Comparison of ENCODE assay signal across 13 cellular contexts in genomic region chr13:47216176-47216822, GRCh38.
A peak's percentile ranks its signal among the peaks of the same experiment; 100 is the strongest.
DNase-seq lines count a peak whose midpoint lies in the region; ATAC-seq and TF ChIP-seq lines count a peak whose summit lies in the region.
"Had no signal": no experiment of that assay in that cellular context is flagged by ENCODE, and none has a peak within 500 bp of the region (broad histone marks: within the 10 kb centered on the region; RNA-seq: fewer than 3 reads in every experiment).

No MANE protein-coding gene starts in this region.

- CTCF ChIA-PET in CD8-positive, alpha-beta memory T cell (lab: Charles Lee): no interaction called here

- no peaks in the 10 kb centered on the region for H3K27me3 ChIP-seq in CD8-positive, alpha-beta memory T cell (ENCODE audit: insufficient read depth, low read length, poor library complexity, severe bottlenecking)
- H3K27me3 ChIP-seq: tibial artery had no signal

- no peak overlapping the region for H3K27ac ChIP-seq in CD8-positive, alpha-beta memory T cell (ENCODE audit: low read depth, low read length)
- H3K27ac ChIP-seq: left ventricle myocardium inferior, psoas muscle, tibial artery had no signal

- H3K4me1 Mint-ChIP-seq in chondrocyte (ENCODE audit: low read depth) (peaks cover 15% of the 10 kb centered on the region), osteocyte (ENCODE audit: unreplicated experiment) (peaks cover 16% of the 10 kb centered on the region)
- no peaks in the 10 kb centered on the region for H3K4me1 Mint-ChIP-seq in CD8-positive, alpha-beta memory T cell

- DNase-seq in LHCN-M2 (ENCODE audit: low read depth) (peak; percentile 84), chondrocyte (ENCODE audit: low spot score) (no peak), osteocyte (ENCODE audit: extremely low spot score, unreplicated experiment) (no peak), NCI-H2107 (lab: John Stamatoyannopoulos, UW) (no peak), HUDEP-2 (lab: John Stamatoyannopoulos, UW; ENCODE audit: unreplicated experiment in 76 of 76) (no peak)
- no peak for DNase-seq in CD8-positive, alpha-beta memory T cell
- DNase-seq: left ventricle myocardium inferior, NCI-H1436, psoas muscle, tibial artery had no signal

- no peaks in the 10 kb centered on the region for H3K36me3 ChIP-seq in CD8-positive, alpha-beta memory T cell (ENCODE audit: insufficient read depth, low read length)
- H3K36me3 ChIP-seq: left ventricle myocardium inferior, tibial artery had no signal

- no peak overlapping the region for H3K4me3 ChIP-seq in CD8-positive, alpha-beta memory T cell (ENCODE audit: low read length)
- H3K4me3 ChIP-seq: left ventricle myocardium inferior, psoas muscle, tibial artery had no signal

- no peaks in the 10 kb centered on the region for H3K4me1 ChIP-seq in CD8-positive, alpha-beta memory T cell (ENCODE audit: insufficient read depth, low read length)
- H3K4me1 ChIP-seq: left ventricle myocardium inferior, psoas muscle, tibial artery had no signal

- H3K4me3 Mint-ChIP-seq in chondrocyte (ENCODE audit: unreplicated experiment) (no peak overlapping the region), osteocyte (ENCODE audit: unreplicated experiment) (no peak overlapping the region)
- H3K4me3 Mint-ChIP-seq in CD8-positive, alpha-beta memory T cell: no peak overlapping the region

- POLR2A ChIA-PET in CD8-positive, alpha-beta memory T cell (lab: Charles Lee): no interaction called here

- H3K9me3 Mint-ChIP-seq in chondrocyte (ENCODE audit: low read depth): no peaks in the 10 kb centered on the region
- no peaks in the 10 kb centered on the region for H3K9me3 Mint-ChIP-seq in osteocyte (ENCODE audit: unreplicated experiment)
- peaks cover 0 to 4% (median 0%) of the 10 kb centered on the region in 5 donors for H3K9me3 Mint-ChIP-seq in CD8-positive, alpha-beta memory T cell

- ATAC-seq in GM18519 (IDR thresholded peaks at IDR 0.05; ENCODE audit: low FRiP score, unreplicated experiment): peak; percentile 79
- no peak for ATAC-seq in activated CD4-positive, CD25-positive, alpha-beta regulatory T cell treated with anti-CD3 and anti-CD28 coated beads, Interleukin-2, amount 50 U/mL, for 24 hours
- ATAC-seq: HCT116, psoas muscle had no signal

- H3K36me3 Mint-ChIP-seq in chondrocyte (ENCODE audit: low read depth): no peaks in the 10 kb centered on the region
- no peaks in the 10 kb centered on the region for H3K36me3 Mint-ChIP-seq in osteocyte (ENCODE audit: unreplicated experiment)
- no peaks in the 10 kb centered on the region for H3K36me3 Mint-ChIP-seq in CD8-positive, alpha-beta memory T cell

- H3K9me3 ChIP-seq in CD8-positive, alpha-beta memory T cell (ENCODE audit: low read length): no peaks in the 10 kb centered on the region
- H3K9me3 ChIP-seq: left ventricle myocardium inferior, psoas muscle, tibial artery had no signal

- TF ChIP-seq CTCF in chondrocyte (IDR thresholded peaks at IDR 0.05) (no peak), osteocyte (IDR thresholded peaks at IDR 0.05) (no peak)

- no peaks in the 10 kb centered on the region for H3K27me3 Mint-ChIP-seq in chondrocyte (ENCODE audit: low read depth)
- H3K27me3 Mint-ChIP-seq in osteocyte (ENCODE audit: unreplicated experiment): no peaks in the 10 kb centered on the region
- H3K27me3 Mint-ChIP-seq in CD8-positive, alpha-beta memory T cell: peaks cover 0 to 1% of the 10 kb centered on the region in 2 donors

- H3K27ac Mint-ChIP-seq in chondrocyte (ENCODE audit: unreplicated experiment): peak overlapping the region; percentile 73
- H3K27ac Mint-ChIP-seq in osteocyte (ENCODE audit: unreplicated experiment): peak overlapping the region; percentile 71
- no peak overlapping the region for H3K27ac Mint-ChIP-seq in CD8-positive, alpha-beta memory T cell

Comparison
In these comparisons a context has a peak if more than half of its experiments do, and no peak if none do; other contexts are left out.
1. H3K27ac Mint-ChIP-seq: peak in chondrocyte (single experiment) and osteocyte (single experiment); none in CD8-positive, alpha-beta memory T cell (0 of 8).